ENCODE assay signal across 8 cellular contexts in the genomic region with DNA sequence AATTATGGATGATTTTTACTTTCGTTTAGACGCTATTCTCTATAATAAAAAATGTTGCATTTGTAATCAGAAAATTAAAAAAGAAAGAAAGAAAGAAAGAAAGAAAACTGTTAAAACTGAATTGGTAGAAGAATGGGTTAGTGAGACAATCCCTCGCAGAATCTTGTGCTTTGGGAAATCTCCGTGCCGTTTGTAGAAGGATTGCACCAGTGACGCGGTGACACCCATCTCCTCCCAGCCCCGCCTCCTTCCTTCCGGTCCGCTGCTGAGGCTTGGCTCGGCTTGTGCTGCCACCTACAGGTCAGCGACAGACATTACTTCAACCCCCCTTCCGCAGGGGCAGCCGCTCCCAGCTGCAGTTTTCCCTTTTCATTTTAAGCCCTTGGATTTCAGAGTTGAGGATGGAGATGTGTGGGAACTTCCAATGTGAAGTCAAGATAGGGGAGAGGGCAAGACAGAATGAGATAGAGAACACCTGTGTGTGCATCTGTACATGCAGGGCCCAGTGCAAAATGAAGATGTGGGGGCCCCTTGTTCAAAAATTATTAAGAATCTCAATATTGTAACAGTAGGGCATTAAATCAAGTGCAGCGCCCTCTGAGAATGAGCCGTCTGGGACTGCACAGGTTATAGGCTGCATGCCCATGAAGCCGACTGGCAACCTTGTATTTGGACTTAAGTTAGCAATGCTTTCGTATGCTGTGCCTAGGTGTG. TPM values are rescaled to one million over a fixed set of nuclear protein-coding genes. Genes with fewer than 3 reads are reported as not detected.
DNase-seq lines count a peak whose midpoint lies in the region; ATAC-seq, FAIRE-seq and TF ChIP-seq lines count a peak whose summit lies in the region.

No MANE protein-coding gene starts in this region.

- H3K4me1 ChIP-seq in HCT116 (ENCODE audit: control insufficient read depth in 1 of 2, insufficient read depth in 2 of 2, low read length in 2 of 2) = peaks cover 5 to 12% of the 10 kb centered on the region in 2 experiments
- peaks cover 5% of the 10 kb centered on the region for H3K4me1 ChIP-seq in adipocyte (ENCODE audit: control insufficient read depth, insufficient read depth, low read length)
- peaks cover 10% of the 10 kb centered on the region for H3K4me1 ChIP-seq in left ventricle myocardium inferior
- H3K4me1 ChIP-seq in prostate gland (replicated peaks) = peaks cover 5% of the 10 kb centered on the region

- peak overlapping the region; percentile 31; the same call in 1 of the 2 replicates for H3K9ac ChIP-seq in HCT116 (ENCODE audit: low read length)
- H3K9ac ChIP-seq in adipocyte (ENCODE audit: low read length) = peak overlapping the region; percentile 52

- H3K27me3 ChIP-seq in HCT116 (ENCODE audit: insufficient read depth, low read length) (no peaks in the 10 kb centered on the region), adipocyte (replicated peaks; ENCODE audit: control insufficient read depth, insufficient read depth, low read length) (peaks cover 44% of the 10 kb centered on the region), left ventricle myocardium inferior (ENCODE audit: low read depth) (peaks cover 17% of the 10 kb centered on the region), prostate gland (replicated peaks; ENCODE audit: insufficient read depth) (no peaks in the 10 kb centered on the region)

- no peak for FAIRE-seq in D721Med (lab: Jason Lieb, UNC)

- H4K20me1 ChIP-seq in HCT116 (ENCODE audit: insufficient read depth) = no peaks in the 10 kb centered on the region

- BruUV-seq in HCT116 (replicated peaks; lab: Mats Ljungman, UMichigan) = no TSS peak

- intact Hi-C loops in HCT116 (cut with micrococcal nuclease) = loop anchor here (1.0 to 5.0 kb wide), 4 partner anchors 106 to 431 kb away; no protein-coding TSS in a partner anchor
- intact Hi-C loops in left ventricle myocardium inferior (cut with micrococcal nuclease) = no loop called here
- intact Hi-C loops in prostate gland (cut with DNase I) = loop anchor here (5.0 kb wide), 2 partner anchors 121 to 196 kb away; no protein-coding TSS in a partner anchor

- TF ChIP-seq RAD21 in HCT116 (IDR thresholded peaks at IDR 0.05; ENCODE audit: low read depth) = peak; percentile 96

- H3K4me2 ChIP-seq in HCT116 (ENCODE audit: low read length) = peak overlapping the region; percentile 73

- H3K4me3 ChIP-seq in HCT116 (replicated peaks in 1 of 2; ENCODE audit: low read depth in 1 of 2, low read length in 2 of 2) = peak overlapping the region; percentile 35 to 48
- H3K4me3 ChIP-seq in adipocyte (ENCODE audit: low read length) = peak overlapping the region; percentile 68
- H3K4me3 ChIP-seq in left ventricle myocardium inferior = peak overlapping the region; percentile 61
- peak overlapping the region in 1 of 2 donors; percentile 25 for H3K4me3 ChIP-seq in prostate gland

- TF ChIP-seq CTCF in D721Med (IDR thresholded peaks at IDR 0.05; ENCODE audit: insufficient read depth, missing control alignments) (peak; percentile 94), HCT116 (IDR thresholded peaks at IDR 0.05 in 2 of 3, conservative IDR thresholded peaks at IDR 0.05 in 1 of 3; ENCODE audit: borderline replicate concordance in 1 of 3, insufficient read depth in 1 of 3, low read depth in 2 of 3, low read length in 2 of 3) (peak; percentile 80 to 97 (median 92)), left ventricle myocardium inferior (IDR thresholded peaks at IDR 0.05; ENCODE audit: borderline replicate concordance) (peak; percentile 99), prostate gland (IDR thresholded peaks at IDR 0.05) (peak; percentile 84 to 99 (median 97))

- H3K79me2 ChIP-seq in HCT116 (ENCODE audit: insufficient read depth, low read length) = no peaks in the 10 kb centered on the region

- H3K9me3 ChIP-seq in HCT116 (ENCODE audit: control insufficient read depth in 1 of 2, insufficient read depth in 1 of 2, low read depth in 1 of 2, low read length in 2 of 2) = no peaks in the 10 kb centered on the region
- no peaks in the 10 kb centered on the region for H3K9me3 ChIP-seq in adipocyte (ENCODE audit: control insufficient read depth, low read length)
- no peaks in the 10 kb centered on the region for H3K9me3 ChIP-seq in left ventricle myocardium inferior (replicated peaks)
- no peaks in the 10 kb centered on the region for H3K9me3 ChIP-seq in prostate gland

- POLR2A ChIA-PET in HCT116 (lab: Charles Lee) = interaction anchor here (1.2 to 4.1 kb wide), 3 partner anchors 9 to 449 kb away, joined by 3 to 16 read pairs (median 3); partner anchors contain the start of gene EIF3D

- TF ChIP-seq POLR2A in HCT116 (IDR thresholded peaks at IDR 0.05; ENCODE audit: borderline replicate concordance, extremely low read depth, insufficient read depth, insufficient read length) = peak; percentile 41
- no peak for TF ChIP-seq POLR2A in prostate gland (IDR thresholded peaks at IDR 0.05)

- RAD21 ChIA-PET in HCT116 (lab: Charles Lee; ENCODE audit: low non-redundant PET in 1 of 2, low total read pairs in 2 of 2, uncharacterized antibody in 2 of 2, unreplicated experiment in 2 of 2) = interaction anchor here in 1 of 2 experiments (1.0 kb wide), 1 partner anchor 14 kb away, joined by 3 read pairs; no protein-coding TSS in a partner anchor

- WGBS in prostate gland = 15% methylated on average over 18 of the region's 18 CpGs

- CTCF ChIA-PET in HCT116 (lab: Charles Lee) = interaction anchor here (0.6 to 2.6 kb wide), 18 partner anchors 9 to 457 kb away, joined by 3 to 23 read pairs (median 5); partner anchors contain the start of gene IFT27

- H3K9me2 ChIP-seq in HCT116 (ENCODE audit: insufficient read depth) = no peaks in the 10 kb centered on the region

- DNase-seq in D721Med (ENCODE audit: insufficient read length, low spot score) (peak; percentile 56), HCT116 (ENCODE audit: low read depth, low spot score) (peak; percentile 70), NCI-H146 (lab: John Stamatoyannopoulos, UW) (peak; percentile 66), T follicular helper cell (ENCODE audit: low read depth) (peak; percentile 88), adipocyte (ENCODE audit: low read depth) (peak; percentile 96), left ventricle myocardium inferior (peak; percentile 90), prostate gland (ENCODE audit: low spot score) (peak; percentile 89), ureter (ENCODE audit: low spot score) (peak; percentile 93)

- H3K36me3 ChIP-seq in HCT116 (ENCODE audit: control insufficient read depth in 1 of 2, insufficient read depth in 2 of 2, low read length in 2 of 2) = no peaks in the 10 kb centered on the region
- H3K36me3 ChIP-seq in adipocyte (ENCODE audit: control insufficient read depth, insufficient read depth, low read length, severe bottlenecking) = no peaks in the 10 kb centered on the region
- no peaks in the 10 kb centered on the region for H3K36me3 ChIP-seq in left ventricle myocardium inferior
- no peaks in the 10 kb centered on the region for H3K36me3 ChIP-seq in prostate gland

- peak; percentile 88 for ATAC-seq in HCT116

- H2AFZ ChIP-seq in HCT116 (ENCODE audit: low read depth, low read length, poor library complexity, severe bottlenecking) = peak overlapping the region; percentile 94

- H3K27ac ChIP-seq in HCT116 (ENCODE audit: low read depth, low read length) (no peak overlapping the region), left ventricle myocardium inferior (replicated peaks) (no peak overlapping the region), prostate gland (no peak overlapping the region)

TF ChIP-seq in HCT116, 20 proteins besides CTCF, POLR2A, EP300 and RAD21:
- TF ChIP-seq EZH2phosphoT487 (IDR thresholded peaks at IDR 0.05; ENCODE audit: borderline replicate concordance) (no peak), POLR2AphosphoS5 (IDR thresholded peaks at IDR 0.05; ENCODE audit: low read depth, low read length) (peak; percentile 64; the same call in 1 of the 2 replicates), CBX3 (IDR thresholded peaks at IDR 0.05; ENCODE audit: low read depth) (0 out of 2 replicates have a peak, but pooled peaks have one; percentile 19)
- TF ChIP-seq, protein P1, sequence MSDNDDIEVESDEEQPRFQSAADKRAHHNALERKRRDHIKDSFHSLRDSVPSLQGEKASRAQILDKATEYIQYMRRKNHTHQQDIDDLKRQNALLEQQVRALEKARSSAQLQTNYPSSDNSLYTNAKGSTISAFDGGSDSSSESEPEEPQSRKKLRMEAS (IDR thresholded peaks at IDR 0.05) = peak; percentile 7; the same call in 1 of the 2 replicates

RNA-seq across cellular contexts. Expression of gene TST, which starts 41.1 kb away (rescaled TPM):
- total RNA-seq in HCT116 (2021; ENCODE audit: unreplicated experiment) = 32.1 TPM
- polyA plus RNA-seq in HCT116 (2012) = 30.4 and 32.5 TPM in 2 replicates
- total RNA-seq in left ventricle myocardium inferior = 39.8 TPM
- 10 to 100 TPM; 38.1 to 58.1 TPM for total RNA-seq in prostate gland
- 53.4 TPM for total RNA-seq in ureter

RNA-seq across cellular contexts. Expression of gene MPST, which starts 41.4 kb away (rescaled TPM):
- 68.6 TPM for total RNA-seq in HCT116 (2021; ENCODE audit: unreplicated experiment)
- polyA plus RNA-seq in HCT116 (2012) = 65.4 and 69.3 TPM in 2 replicates
- 58.3 TPM for total RNA-seq in left ventricle myocardium inferior
- 100 to 1,000 TPM; 136 to 192 TPM for total RNA-seq in prostate gland
- total RNA-seq in ureter = 42.7 TPM
